Comparison of ENCODE assay signal across 7 cellular contexts in the genomic region with DNA sequence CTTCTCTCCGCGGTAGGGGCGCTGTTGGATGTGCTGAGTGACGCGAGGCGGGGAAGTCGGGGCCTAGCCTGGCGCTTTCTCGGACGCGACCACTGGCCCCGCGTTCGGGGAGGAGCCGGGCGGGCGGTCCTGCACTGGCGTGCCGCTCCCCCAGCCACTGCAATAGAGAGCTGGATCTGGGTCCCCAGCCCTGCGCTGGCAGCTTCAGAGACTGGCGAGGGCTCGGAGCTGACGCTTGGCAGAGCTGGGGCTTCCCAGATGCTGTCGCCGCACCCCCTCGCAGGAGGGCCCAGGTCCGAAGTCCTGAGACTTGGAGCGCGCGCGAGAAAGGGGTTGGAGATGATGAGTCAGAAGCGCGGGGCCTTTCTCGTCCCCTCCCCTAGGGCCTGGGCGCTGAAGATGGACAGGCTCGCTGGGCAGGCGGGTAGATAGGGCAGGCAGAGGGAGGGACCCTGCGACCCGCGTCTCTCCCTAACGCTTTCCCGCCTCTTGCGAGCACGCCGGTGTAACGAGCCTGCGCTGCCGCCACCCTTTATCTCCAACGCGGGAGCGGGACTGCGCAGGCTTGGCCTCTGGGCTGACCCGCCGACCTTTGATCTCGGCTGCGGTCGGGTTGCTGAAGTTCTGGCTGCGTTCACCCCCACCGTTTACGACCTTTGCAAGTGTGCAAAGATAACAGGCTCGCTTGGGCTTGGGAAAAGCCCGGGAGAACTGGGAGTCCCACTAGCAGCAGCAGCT. TPM values are rescaled to one million over a fixed set of nuclear protein-coding genes. Genes with fewer than 3 reads are reported as not detected.
DNase-seq lines count a peak whose midpoint lies in the region; ATAC-seq, FAIRE-seq and TF ChIP-seq lines count a peak whose summit lies in the region.

No MANE protein-coding gene starts in this region.

- H3K9me2 ChIP-seq in hepatocyte (replicated peaks; ENCODE audit: insufficient read depth) = no peaks in the 10 kb centered on the region

- peak overlapping the region; percentile 61 for H3K4me3 ChIP-seq in astrocyte of the cerebellum (ENCODE audit: low read depth, low read length)
- peak overlapping the region; percentile 44 for H3K4me3 ChIP-seq in hepatocyte

- peak; percentile 89 for DNase-seq in GM18507 (ENCODE audit: extremely low spot score, insufficient read length, low read depth)
- peak; percentile 90 to 92 for DNase-seq in NCI-H1930 (lab: John Stamatoyannopoulos, UW)
- peak; percentile 84 for DNase-seq in T-helper 22 cell (ENCODE audit: low read depth)
- DNase-seq in astrocyte of the cerebellum (ENCODE audit: low read depth) = peak; percentile 88
- peak; percentile 98 for DNase-seq in hepatocyte (ENCODE audit: low spot score)
- DNase-seq in renal cortical epithelial cell (ENCODE audit: low read depth) = peak; percentile 84

- in situ Hi-C loops in astrocyte of the cerebellum (cut with HindIII; ENCODE audit: low sequenced_read_pairs) = no loop called here

- H3K4me1 ChIP-seq in hepatocyte (ENCODE audit: insufficient read depth) = peaks cover 49% of the 10 kb centered on the region

- H3K27ac ChIP-seq in hepatocyte = peak overlapping the region; percentile 99

- no peak for FAIRE-seq in GM18507 (lab: Jason Lieb, UNC)

- peak overlapping the region; percentile 85 for H3K4me2 ChIP-seq in hepatocyte

- WGBS in hepatocyte (ENCODE audit: low lambda C conversion rate, missing lambda C conversion rate) = 1% methylated on average over 62 of the region's 62 CpGs

- H3K79me2 ChIP-seq in hepatocyte = peaks cover 20% of the 10 kb centered on the region

- no peaks in the 10 kb centered on the region for H4K20me1 ChIP-seq in hepatocyte (ENCODE audit: insufficient read depth, poor library complexity, severe bottlenecking)

- TF ChIP-seq CTCF in astrocyte of the cerebellum (IDR thresholded peaks at IDR 0.05; ENCODE audit: low read depth, low read length, missing control alignments) (peak; percentile 74), hepatocyte (IDR thresholded peaks at IDR 0.05; ENCODE audit: poor library complexity) (peak; percentile 73)

- no peaks in the 10 kb centered on the region for H3K27me3 ChIP-seq in hepatocyte

- no peaks in the 10 kb centered on the region for H3K9me3 ChIP-seq in hepatocyte (ENCODE audit: low read depth)

- H2AFZ ChIP-seq in hepatocyte = peak overlapping the region; percentile 87

- no peaks in the 10 kb centered on the region for H3K36me3 ChIP-seq in hepatocyte (replicated peaks; ENCODE audit: insufficient read depth, low read depth)

- peak; percentile 87 for ATAC-seq in HG02973 (IDR thresholded peaks at IDR 0.05; ENCODE audit: unreplicated experiment)

RNA-seq across cellular contexts. Expression of a gene that starts 3.0 kb away (rescaled TPM):
- total RNA-seq in hepatocyte (1.9 and 4.9 TPM in 2 replicates), renal cortical epithelial cell (0.10 and 0.35 TPM in 2 replicates)
- 5.4 and 7.8 TPM in 2 replicates for polyA plus RNA-seq in hepatocyte

RNA-seq across cellular contexts. Expression of a gene that starts 5.4 kb away (rescaled TPM):
- total RNA-seq in hepatocyte (29.5 and 52.8 TPM in 2 replicates), renal cortical epithelial cell (6.6 and 14.9 TPM in 2 replicates)
- 24.4 and 25.1 TPM in 2 replicates for polyA plus RNA-seq in hepatocyte

RNA-seq across cellular contexts. Expression of a gene that starts 33.8 kb away (rescaled TPM):
- total RNA-seq in hepatocyte = 36.0 and 53.7 TPM in 2 replicates
- 36.7 and 38.1 TPM in 2 replicates for polyA plus RNA-seq in hepatocyte
- 42.0 and 64.4 TPM in 2 replicates for total RNA-seq in renal cortical epithelial cell

RNA-seq across cellular contexts. Expression of a gene that starts 46.3 kb away (rescaled TPM):
- total RNA-seq in hepatocyte (not detected in 2 replicates), renal cortical epithelial cell (not detected in 2 replicates)
- polyA plus RNA-seq in hepatocyte = not detected in 2 replicates

RNA-seq across cellular contexts. Expression of a gene that starts 52.0 kb away (rescaled TPM):
- total RNA-seq in hepatocyte (not detected in 2 replicates), renal cortical epithelial cell (not detected in 2 replicates)
- polyA plus RNA-seq in hepatocyte = not detected in 2 replicates

Comparison
In these comparisons a context has a peak if more than half of its experiments do, and no peak if none do; other contexts are left out.
1. Peak in every context shown above with its lines: DNase-seq, ATAC-seq, H3K4me3 ChIP-seq and H3K27ac ChIP-seq.